ENCODE assay signal across 11 cellular contexts in genomic region chr14:34081126-34081575, GRCh38.
A peak's percentile ranks its signal among the peaks of the same experiment; 100 is the strongest.
DNase-seq lines count a peak whose midpoint lies in the region; ATAC-seq, FAIRE-seq and TF ChIP-seq lines count a peak whose summit lies in the region.
"Had no signal": no experiment of that assay in that cellular context is flagged by ENCODE, and none has a peak within 500 bp of the region (broad histone marks: within the 10 kb centered on the region; RNA-seq: fewer than 3 reads in every experiment).

No MANE protein-coding gene starts in this region.

- H3K27ac ChIP-seq in astrocyte (ENCODE audit: low read depth, low read length), result peak overlapping the region; percentile 63

- DNase-seq in Right ventricle myocardium inferior (ENCODE audit: missing footprints) (no peak), cardiac septum (ENCODE audit: low spot score) (no peak), astrocyte (ENCODE audit: low read depth) (peak; percentile 85), iris pigment epithelial cell (ENCODE audit: low read depth) (peak; percentile 43), urothelium cell line (ENCODE audit: low spot score) (peak; percentile 22), HCEC 1CT (no peak), posterior vena cava (ENCODE audit: low spot score) (no peak)
- no peak for DNase-seq in activated naive CD4-positive, alpha-beta T cell (lab: John Stamatoyannopoulos, UW)
- DNase-seq: activated B cell treated with CpG ODN at 0.5 μM for 24 hours, AML-193, left colon had no signal

- peak; percentile 93 for ATAC-seq in Right ventricle myocardium inferior
- ATAC-seq: left colon had no signal

- H3K36me3 ChIP-seq in astrocyte (ENCODE audit: insufficient read depth, low read length), result no peaks in the 10 kb centered on the region

- no peak for FAIRE-seq in astrocyte (lab: Jason Lieb, UNC)
- peak; percentile 17 for FAIRE-seq in urothelium cell line (lab: Jason Lieb, UNC)

- H3K79me2 ChIP-seq in astrocyte (ENCODE audit: insufficient read depth, low read length), result no peaks in the 10 kb centered on the region

- no peaks in the 10 kb centered on the region for H3K27me3 ChIP-seq in astrocyte (ENCODE audit: insufficient read depth, low read length)

- H2AFZ ChIP-seq in astrocyte (ENCODE audit: low read depth, low read length), result peak overlapping the region; percentile 2

- no peaks in the 10 kb centered on the region for H3K36me3 Mint-ChIP-seq in astrocyte (ENCODE audit: low read depth, unreplicated experiment)

- no peak overlapping the region for H3K27ac Mint-ChIP-seq in astrocyte (ENCODE audit: unreplicated experiment)
- H3K27ac Mint-ChIP-seq: activated B cell treated with CpG ODN at 0.5 μM for 24 hours had no signal

- H3K4me1 ChIP-seq in astrocyte (ENCODE audit: insufficient read depth, low read length), result peaks cover 22% of the 10 kb centered on the region

- no peak overlapping the region for H3K4me3 ChIP-seq in astrocyte (ENCODE audit: insufficient read depth, low read depth, low read length)

- H3K4me3 Mint-ChIP-seq in astrocyte (ENCODE audit: unreplicated experiment), result no peak overlapping the region
- H3K4me3 Mint-ChIP-seq: activated B cell treated with CpG ODN at 0.5 μM for 24 hours had no signal

- H3K9ac ChIP-seq in astrocyte (ENCODE audit: low read length), result peak overlapping the region; percentile 52

- H3K4me1 Mint-ChIP-seq in astrocyte (ENCODE audit: low read depth, unreplicated experiment), result peaks cover 23% of the 10 kb centered on the region
- H3K4me1 Mint-ChIP-seq: activated B cell treated with CpG ODN at 0.5 μM for 24 hours had no signal

- no peaks in the 10 kb centered on the region for H3K27me3 Mint-ChIP-seq in astrocyte (ENCODE audit: low read depth, unreplicated experiment)
- H3K27me3 Mint-ChIP-seq: activated B cell treated with CpG ODN at 0.5 μM for 24 hours had no signal

- TF ChIP-seq CTCF in astrocyte (IDR thresholded peaks at IDR 0.05; ENCODE audit: insufficient read depth, low read depth, low read length), result no peak

- H3K4me2 ChIP-seq in astrocyte (ENCODE audit: low read length), result peak overlapping the region; percentile 75

- no peaks in the 10 kb centered on the region for H3K9me3 Mint-ChIP-seq in astrocyte (ENCODE audit: unreplicated experiment)
- H3K9me3 Mint-ChIP-seq: activated B cell treated with CpG ODN at 0.5 μM for 24 hours had no signal

- no peaks in the 10 kb centered on the region for H4K20me1 ChIP-seq in astrocyte (ENCODE audit: insufficient read depth, low read length)

- intact Hi-C loops in Right ventricle myocardium inferior (cut with DNase I) (loop anchor here (1.0 to 5.0 kb wide), 3 partner anchors 21 to 129 kb away; partner anchors contain the start of gene EGLN3), cardiac septum (cut with DNase I) (loop anchor here (1.0 to 5.0 kb wide), 3 partner anchors 21 to 129 kb away; partner anchors contain the start of gene EGLN3), posterior vena cava (cut with DNase I) (no loop called here)

- no peaks in the 10 kb centered on the region for H3K9me3 ChIP-seq in astrocyte (ENCODE audit: insufficient read depth, low read depth, low read length)

Comparison
In these comparisons a context has a peak if more than half of its experiments do, and no peak if none do; other contexts are left out.
1. DNase-seq: peak in astrocyte (single experiment), iris pigment epithelial cell (single experiment) and urothelium cell line (single experiment); none in Right ventricle myocardium inferior (single experiment), cardiac septum (single experiment), activated naive CD4-positive, alpha-beta T cell (0 of 4), HCEC 1CT (single experiment) and posterior vena cava (single experiment).
2. intact Hi-C loops: an anchor here in Right ventricle myocardium inferior (1.0 to 5.0 kb wide) and cardiac septum (1.0 to 5.0 kb wide); none called in posterior vena cava.